ENCODE assay signal across 10 cellular contexts in genomic region chr1:1419812-1420653, GRCh38. TPM values are rescaled to one million over a fixed set of nuclear protein-coding genes. Genes with fewer than 3 reads are reported as not detected.
DNase-seq lines count a peak whose midpoint lies in the region; ATAC-seq and TF ChIP-seq lines count a peak whose summit lies in the region.
"Had no signal": no experiment of that assay in that cellular context is flagged by ENCODE, and none has a peak within 500 bp of the region (broad histone marks: within the 10 kb centered on the region; RNA-seq: fewer than 3 reads in every experiment).

No MANE protein-coding gene starts in this region.

- peak overlapping the region; percentile 39 to 69 (median 52) for H3K4me3 ChIP-seq in esophagus squamous epithelium
- no peak overlapping the region for H3K4me3 ChIP-seq in naive thymus-derived CD4-positive, alpha-beta T cell (ENCODE audit: low read length)

- no peaks in the 10 kb centered on the region for H3K9me3 ChIP-seq in esophagus squamous epithelium
- no peaks in the 10 kb centered on the region for H3K9me3 ChIP-seq in naive thymus-derived CD4-positive, alpha-beta T cell (ENCODE audit: control insufficient read depth in 2 of 3, low read length in 3 of 3)

- TF ChIP-seq CTCF in 22Rv1 (IDR thresholded peaks at IDR 0.05) (peak; percentile 64), esophagus squamous epithelium (IDR thresholded peaks at IDR 0.05) (peak in 1 of 6 experiments; percentile 5)

- ATAC-seq in naive thymus-derived CD4-positive, alpha-beta T cell, result peak; percentile 60
- no peak for ATAC-seq in HG03097 (IDR thresholded peaks at IDR 0.05; ENCODE audit: low FRiP score, unreplicated experiment)
- ATAC-seq in GM21515 (IDR thresholded peaks at IDR 0.05; ENCODE audit: unreplicated experiment), result no peak

- H3K36me3 Mint-ChIP-seq in naive thymus-derived CD4-positive, alpha-beta T cell, result no peaks in the 10 kb centered on the region
- H3K36me3 Mint-ChIP-seq: CD8-positive, alpha-beta memory T cell had no signal

- POLR2A ChIA-PET in naive thymus-derived CD4-positive, alpha-beta T cell (lab: Charles Lee), result no interaction called here

- peaks cover 0 to 2% (median 0%) of the 10 kb centered on the region in 11 donors for H3K9me3 Mint-ChIP-seq in naive thymus-derived CD4-positive, alpha-beta T cell
- H3K9me3 Mint-ChIP-seq: CD8-positive, alpha-beta memory T cell had no signal

- H3K27ac ChIP-seq in 22Rv1 (no peak overlapping the region), esophagus squamous epithelium (peak overlapping the region; percentile 74 to 89 (median 86))
- no peak overlapping the region for H3K27ac ChIP-seq in naive thymus-derived CD4-positive, alpha-beta T cell (ENCODE audit: low read depth, low read length)

- H3K4me1 Mint-ChIP-seq in naive thymus-derived CD4-positive, alpha-beta T cell, result peaks cover 0 to 4% (median 0%) of the 10 kb centered on the region in 7 donors

- H3K4me3 Mint-ChIP-seq in naive thymus-derived CD4-positive, alpha-beta T cell, result peak overlapping the region in 1 of 10 donors; percentile 70
- H3K4me3 Mint-ChIP-seq: CD8-positive, alpha-beta memory T cell had no signal

- CTCF ChIA-PET in naive thymus-derived CD4-positive, alpha-beta T cell (lab: Charles Lee), result interaction anchor here (1.2 kb wide), 1 partner anchor 45 kb away, joined by 4 read pairs; the partner anchor contains the start of gene AURKAIP1

- no peak for TF ChIP-seq POLR2A in esophagus squamous epithelium (IDR thresholded peaks at IDR 0.05)

- peaks cover 0 to 14% (median 0%) of the 10 kb centered on the region in 4 donors for H3K27me3 ChIP-seq in esophagus squamous epithelium
- no peaks in the 10 kb centered on the region for H3K27me3 ChIP-seq in naive thymus-derived CD4-positive, alpha-beta T cell (ENCODE audit: control insufficient read depth in 2 of 2, insufficient read depth in 2 of 2, low read length in 2 of 2)

- no peaks in the 10 kb centered on the region for H3K36me3 ChIP-seq in esophagus squamous epithelium
- no peaks in the 10 kb centered on the region for H3K36me3 ChIP-seq in naive thymus-derived CD4-positive, alpha-beta T cell (ENCODE audit: control insufficient read depth in 2 of 3, insufficient read depth in 3 of 3, low read length in 3 of 3)

- peaks cover 37 to 70% (median 42%) of the 10 kb centered on the region in 3 donors for H3K4me1 ChIP-seq in esophagus squamous epithelium
- H3K4me1 ChIP-seq in naive thymus-derived CD4-positive, alpha-beta T cell (ENCODE audit: control insufficient read depth in 2 of 2, insufficient read depth in 2 of 2, low read length in 2 of 2), result no peaks in the 10 kb centered on the region

- intact Hi-C loops in esophagus squamous epithelium (cut with DNase I), result no loop called here
- intact Hi-C loops in naive thymus-derived CD4-positive, alpha-beta T cell (cut with micrococcal nuclease), result no loop called here

- WGBS in esophagus squamous epithelium, 2 donors, result 40% methylated on average over 1 of the region's 112 CpGs; no CpG with 5 or more reads in 1 of the 2 donors

- H3K27ac Mint-ChIP-seq in naive thymus-derived CD4-positive, alpha-beta T cell, result no peak overlapping the region

- peaks cover 0 to 27% (median 11%) of the 10 kb centered on the region in 5 donors for H3K27me3 Mint-ChIP-seq in naive thymus-derived CD4-positive, alpha-beta T cell

- DNase-seq in NCI-H510A treated with DMSO at 0.1 percent for 48 hours (lab: John Stamatoyannopoulos, UW) (peak; percentile 68), esophagus squamous epithelium (lab: John Stamatoyannopoulos, UW) (no peak), NCI-H2029 (lab: John Stamatoyannopoulos, UW) (no peak), NCI-H748 treated with DMSO at 0.1 percent for 48 hours (lab: John Stamatoyannopoulos, UW) (no peak)
- DNase-seq in naive thymus-derived CD4-positive, alpha-beta T cell, result no peak
- DNase-seq: Karpas-422 had no signal

RNA-seq across cellular contexts. Expression of gene ANKRD65, which starts 1.0 kb away (rescaled TPM):
- total RNA-seq in esophagus squamous epithelium, result 10 to 100 TPM in 2 of 4 donors, 1 to 10 TPM in 2; 4.7 to 28.3 (median 14.4) TPM
- not detected for total RNA-seq in naive thymus-derived CD4-positive, alpha-beta T cell
- not detected for polyA plus RNA-seq in naive thymus-derived CD4-positive, alpha-beta T cell
- total RNA-seq: CD8-positive, alpha-beta memory T cell had no signal
- polyA plus RNA-seq: CD8-positive, alpha-beta memory T cell had no signal

RNA-seq across cellular contexts. Expression of gene MRPL20, which starts 12.9 kb away (rescaled TPM):
- 100 to 1,000 TPM in 3 of 4 donors, 10 to 100 TPM in 1; 98.0 to 157 (median 116) TPM for total RNA-seq in esophagus squamous epithelium
- 100 to 1,000 TPM in 4 of 5 experiments, 10 to 100 TPM in 1; 91.2 to 135 (median 122) TPM for total RNA-seq in naive thymus-derived CD4-positive, alpha-beta T cell
- 100 to 1,000 TPM; 221 to 239 TPM for polyA plus RNA-seq in naive thymus-derived CD4-positive, alpha-beta T cell

RNA-seq across cellular contexts. Expression of gene VWA1, which starts 15.5 kb away (rescaled TPM):
- total RNA-seq in esophagus squamous epithelium, result 10 to 100 TPM; 20.0 to 55.0 (median 34.6) TPM
- total RNA-seq in naive thymus-derived CD4-positive, alpha-beta T cell, result 1 to 10 TPM in 1 of 5 experiments, under 1 TPM in 1, not detected in 3; 0.15 to 1.2 TPM
- polyA plus RNA-seq in naive thymus-derived CD4-positive, alpha-beta T cell, result not detected
- polyA plus RNA-seq: CD8-positive, alpha-beta memory T cell had no signal

RNA-seq across cellular contexts. Expression of gene CCNL2, which starts 20.9 kb away (rescaled TPM):
- 100 to 1,000 TPM in 2 of 4 donors, 10 to 100 TPM in 2; 42.5 to 213 (median 104) TPM for total RNA-seq in esophagus squamous epithelium
- 100 to 1,000 TPM; 130 to 403 (median 278) TPM for total RNA-seq in naive thymus-derived CD4-positive, alpha-beta T cell
- polyA plus RNA-seq in naive thymus-derived CD4-positive, alpha-beta T cell, result 10 to 100 TPM; 16.3 to 38.3 TPM

RNA-seq across cellular contexts. Expression of gene ATAD3C, which starts 29.5 kb away (rescaled TPM):
- total RNA-seq in esophagus squamous epithelium, result under 1 TPM; under 0.01 to 1.00 (median 0.28) TPM
- total RNA-seq in naive thymus-derived CD4-positive, alpha-beta T cell, result 1 to 10 TPM in 4 of 5 experiments, under 1 TPM in 1; 0.61 to 2.0 (median 1.4) TPM
- under 1 TPM; 0.64 to 0.76 TPM for polyA plus RNA-seq in naive thymus-derived CD4-positive, alpha-beta T cell

Comparison
In these comparisons a context has a peak if more than half of its experiments do, and no peak if none do; other contexts are left out.
1. H3K27ac ChIP-seq: peak in esophagus squamous epithelium (4 of 4); none in 22Rv1 (single experiment) and naive thymus-derived CD4-positive, alpha-beta T cell (single experiment).
2. RNA of gene ANKRD65, which starts 1.0 kb away (total RNA-seq): 4.7 to 28.3 TPM in esophagus squamous epithelium; not detected in naive thymus-derived CD4-positive, alpha-beta T cell; every median in the first group is over 4 times any median in the second.
3. RNA of gene VWA1, which starts 15.5 kb away (total RNA-seq): 20.0 to 55.0 TPM in esophagus squamous epithelium; 0.15 to 1.2 TPM in naive thymus-derived CD4-positive, alpha-beta T cell; every median in the first group is over 4 times any median in the second.